Comparison of ENCODE assay signal across 16 cellular contexts in genomic region chr12:19064713-19065112, GRCh38.
DNase-seq lines count a peak whose midpoint lies in the region; ATAC-seq and TF ChIP-seq lines count a peak whose summit lies in the region.
"Had no signal": no experiment of that assay in that cellular context is flagged by ENCODE, and none has a peak within 500 bp of the region (broad histone marks: within the 10 kb centered on the region; RNA-seq: fewer than 3 reads in every experiment).

No MANE protein-coding gene starts in this region.

- H3K4me3 ChIP-seq in NT2/D1 (ENCODE audit: insufficient read length, low read depth) (no peak overlapping the region), endodermal cell (ENCODE audit: low read length) (no peak overlapping the region)
- H3K4me3 ChIP-seq: A549, GM23248 had no signal

- H3K27me3 Mint-ChIP-seq in endodermal cell (ENCODE audit: insufficient read depth) (no peaks in the 10 kb centered on the region), progenitor cell of endocrine pancreas (no peaks in the 10 kb centered on the region)
- peaks cover 2% of the 10 kb centered on the region for H3K27me3 Mint-ChIP-seq in activated naive CD8-positive, alpha-beta T cell treated with anti-CD3 and anti-CD28 coated beads, Interleukin-2, amount 50 U/mL, for 24 hours
- H3K27me3 Mint-ChIP-seq: CD4-positive, alpha-beta T cell had no signal

- 39 to 50% methylated on average over 1 to 2 of the region's 2 CpGs for WGBS in endodermal cell (ENCODE audit: insufficient coverage in 1 of 2, insufficient read length in 1 of 2), 2 experiments

- H3K4me3 Mint-ChIP-seq in endodermal cell, result no peak overlapping the region
- peak overlapping the region; percentile 15 for H3K4me3 Mint-ChIP-seq in progenitor cell of endocrine pancreas (ENCODE audit: low read depth)
- H3K4me3 Mint-ChIP-seq in activated naive CD8-positive, alpha-beta T cell treated with anti-CD3 and anti-CD28 coated beads, Interleukin-2, amount 50 U/mL, for 24 hours, result no peak overlapping the region
- H3K4me3 Mint-ChIP-seq: CD4-positive, alpha-beta T cell had no signal

- peaks cover 21% of the 10 kb centered on the region for H3K4me1 Mint-ChIP-seq in endodermal cell
- H3K4me1 Mint-ChIP-seq in progenitor cell of endocrine pancreas (ENCODE audit: low read depth), result peaks cover 34% of the 10 kb centered on the region
- no peaks in the 10 kb centered on the region for H3K4me1 Mint-ChIP-seq in activated naive CD8-positive, alpha-beta T cell treated with anti-CD3 and anti-CD28 coated beads, Interleukin-2, amount 50 U/mL, for 24 hours

- no peaks in the 10 kb centered on the region for H3K36me3 ChIP-seq in NT2/D1 (ENCODE audit: insufficient read depth, insufficient read length, low read length)
- no peaks in the 10 kb centered on the region for H3K36me3 ChIP-seq in endodermal cell (ENCODE audit: control insufficient read depth, insufficient read depth, low read length)

- H3K9me3 Mint-ChIP-seq in endodermal cell (no peaks in the 10 kb centered on the region), progenitor cell of endocrine pancreas (ENCODE audit: low read depth) (peaks cover 4% of the 10 kb centered on the region)
- no peaks in the 10 kb centered on the region for H3K9me3 Mint-ChIP-seq in activated naive CD8-positive, alpha-beta T cell treated with anti-CD3 and anti-CD28 coated beads, Interleukin-2, amount 50 U/mL, for 24 hours
- H3K9me3 Mint-ChIP-seq: CD4-positive, alpha-beta T cell had no signal

- TF ChIP-seq CTCF in endodermal cell (conservative IDR thresholded peaks at IDR 0.05), result no peak
- TF ChIP-seq CTCF in progenitor cell of endocrine pancreas (IDR thresholded peaks at IDR 0.05; ENCODE audit: unreplicated experiment), result no peak

- H3K27ac Mint-ChIP-seq in endodermal cell (no peak overlapping the region), progenitor cell of endocrine pancreas (peak overlapping the region; percentile 88)
- H3K27ac Mint-ChIP-seq in activated naive CD8-positive, alpha-beta T cell treated with anti-CD3 and anti-CD28 coated beads, Interleukin-2, amount 50 U/mL, for 24 hours, result no peak overlapping the region
- H3K27ac Mint-ChIP-seq: CD4-positive, alpha-beta T cell had no signal

- H3K9ac ChIP-seq in NT2/D1 (ENCODE audit: insufficient read length, low read depth) (no peak overlapping the region), endodermal cell (ENCODE audit: extremely low read depth, low read length, poor library complexity, severe bottlenecking) (no peak overlapping the region)
- H3K9ac ChIP-seq: GM23248 had no signal

- H3K4me1 ChIP-seq in NT2/D1 (ENCODE audit: insufficient read depth, insufficient read length) (no peaks in the 10 kb centered on the region), endodermal cell (ENCODE audit: control insufficient read depth, insufficient read depth, low read length) (peaks cover 8% of the 10 kb centered on the region)
- H3K4me1 ChIP-seq: A549 had no signal

- no peaks in the 10 kb centered on the region for H3K27me3 ChIP-seq in NT2/D1 (ENCODE audit: insufficient read depth, insufficient read length)
- H3K27me3 ChIP-seq in endodermal cell (ENCODE audit: control insufficient read depth, insufficient read depth, low read length, poor library complexity, severe bottlenecking), result no peaks in the 10 kb centered on the region

- no peak for ATAC-seq in activated naive CD8-positive, alpha-beta T cell treated with anti-CD3 and anti-CD28 coated beads, Interleukin-2, amount 50 U/mL, for 24 hours
- ATAC-seq in GM18868 (IDR thresholded peaks at IDR 0.05; ENCODE audit: unreplicated experiment), result no peak
- ATAC-seq: A549 had no signal

- H3K9me3 ChIP-seq in NT2/D1 (ENCODE audit: insufficient read depth, low read length) (no peaks in the 10 kb centered on the region), endodermal cell (ENCODE audit: control insufficient read depth, low read length) (no peaks in the 10 kb centered on the region)
- H3K9me3 ChIP-seq: A549, Caco-2 had no signal

- peak; percentile 22 for DNase-seq in NCI-H82 (lab: John Stamatoyannopoulos, UW)
- no peak for DNase-seq in NCI-H82 treated with DMSO at 0.1 percent for 48 hours (lab: John Stamatoyannopoulos, UW; ENCODE audit: unreplicated experiment)
- DNase-seq in NT2/D1 (ENCODE audit: low read depth, low spot score), result peak; percentile 35
- peak; percentile 50 for DNase-seq in endodermal cell
- DNase-seq in progenitor cell of endocrine pancreas (ENCODE audit: low spot score, unreplicated experiment), result no peak
- DNase-seq in activated naive CD8-positive, alpha-beta T cell treated with anti-CD3 and anti-CD28 coated beads, Interleukin-2, amount 50 U/mL, for 24 hours, result no peak
- DNase-seq: AML-193; Caco-2; CD4-positive, alpha-beta T cell; GM23248; H7; IMR-90 had no signal

- no peak overlapping the region for H3K27ac ChIP-seq in endodermal cell (ENCODE audit: low read depth, low read length)
- H3K27ac ChIP-seq: 22Rv1, A549, C4-2B, GM23248 had no signal

- H3K36me3 Mint-ChIP-seq in endodermal cell (ENCODE audit: low read depth) (no peaks in the 10 kb centered on the region), progenitor cell of endocrine pancreas (ENCODE audit: insufficient read depth) (no peaks in the 10 kb centered on the region)
- H3K36me3 Mint-ChIP-seq in activated naive CD8-positive, alpha-beta T cell treated with anti-CD3 and anti-CD28 coated beads, Interleukin-2, amount 50 U/mL, for 24 hours (ENCODE audit: low read depth), result no peaks in the 10 kb centered on the region

Comparison
In these comparisons a context has a peak if more than half of its experiments do, and no peak if none do; other contexts are left out.
1. DNase-seq: peak in NCI-H82 (single experiment), NT2/D1 (single experiment) and endodermal cell (single experiment); none in NCI-H82 treated with DMSO at 0.1 percent for 48 hours (single experiment), progenitor cell of endocrine pancreas (single experiment) and activated naive CD8-positive, alpha-beta T cell treated with anti-CD3 and anti-CD28 coated beads, Interleukin-2, amount 50 U/mL, for 24 hours (single experiment).